Comparison of ENCODE assay signal across 30 cellular contexts in genomic region chr2:171792922-171793580, GRCh38.
DNase-seq lines count a peak whose midpoint lies in the region; ATAC-seq and TF ChIP-seq lines count a peak whose summit lies in the region.
"Had no signal": no experiment of that assay in that cellular context is flagged by ENCODE, and none has a peak within 500 bp of the region (broad histone marks: within the 10 kb centered on the region; RNA-seq: fewer than 3 reads in every experiment).

No MANE protein-coding gene starts in this region.

- H3K9me3 Mint-ChIP-seq in activated T-cell treated with anti-CD3 and anti-CD28 coated beads, Interleukin-2, amount 50 U/mL, for 72 hours = no peaks in the 10 kb centered on the region
- no peaks in the 10 kb centered on the region for H3K9me3 Mint-ChIP-seq in activated T-cell treated with anti-CD3 and anti-CD28 coated beads, Interleukin-2, amount 50 U/mL, for 4 hours
- H3K9me3 Mint-ChIP-seq: activated naive CD4-positive, alpha-beta T cell treated with anti-CD3 and anti-CD28 coated beads, Interleukin-2, amount 50 U/mL, for 72 hours; activated T-helper 2 cell treated with anti-CD3 and anti-CD28 coated beads, Interferon-gamma antibody, Interleukin-2, Interleukin-4, amounts not matched to agents 10 μg/mL and 5 μg/mL and 100 μg/mL, durations not matched to agents 14 hours and 24 hours and 36 hours; CD4-positive, alpha-beta memory T cell; nephron progenitor cell; stimulated activated naive CD8-positive, alpha-beta T cell treated with anti-CD3 and anti-CD28 coated beads, Interleukin-15, Interleukin-2, amounts not matched to agents 100 ng/mL and 50 ng/mL, for 24 hours had no signal

- no peak for TF ChIP-seq POLR2A in body of pancreas (IDR thresholded peaks at IDR 0.05)

- H3K27ac Mint-ChIP-seq in activated T-cell treated with anti-CD3 and anti-CD28 coated beads, Interleukin-2, amount 50 U/mL, for 72 hours = peak overlapping the region; percentile 68
- H3K27ac Mint-ChIP-seq: activated T-helper 2 cell treated with anti-CD3 and anti-CD28 coated beads, Interferon-gamma antibody, Interleukin-2, Interleukin-4, amounts not matched to agents 10 μg/mL and 5 μg/mL and 100 μg/mL, durations not matched to agents 14 hours and 24 hours and 36 hours; nephron progenitor cell; stimulated activated naive CD8-positive, alpha-beta T cell treated with anti-CD3 and anti-CD28 coated beads, Interleukin-15, Interleukin-2, amounts not matched to agents 100 ng/mL and 50 ng/mL, for 24 hours had no signal

- H3K27me3 ChIP-seq in body of pancreas = no peaks in the 10 kb centered on the region
- H3K27me3 ChIP-seq: colonic mucosa had no signal

- intact Hi-C loops in body of pancreas (cut with DNase I) = no loop called here

- peak overlapping the region; percentile 20 for H3K27ac ChIP-seq in mesodermal cell (ENCODE audit: low read depth, low read length, severe bottlenecking)
- no peak overlapping the region for H3K27ac ChIP-seq in body of pancreas
- H3K27ac ChIP-seq: A549, colonic mucosa, epithelial cell of prostate, RWPE1, thoracic aorta had no signal

- 28 to 43% methylated on average over 2 of the region's 4 CpGs for WGBS in mesodermal cell (ENCODE audit: insufficient coverage in 2 of 2), 2 experiments
- WGBS in body of pancreas, 2 donors = 79 to 82% methylated on average over 4 of the region's 4 CpGs

- ATAC-seq in activated T-cell treated with anti-CD3 and anti-CD28 coated beads, Interleukin-2, amount 50 U/mL, for 72 hours (replicated peaks in 1 of 2) = no peak
- ATAC-seq in activated T-cell treated with anti-CD3 and anti-CD28 coated beads, Interleukin-2, amount 50 U/mL, for 4 hours = no peak
- ATAC-seq in HG03521 (IDR thresholded peaks at IDR 0.05; ENCODE audit: unreplicated experiment) (no peak), body of pancreas (no peak)
- ATAC-seq: A549; activated naive CD4-positive, alpha-beta T cell treated with anti-CD3 and anti-CD28 coated beads, Interleukin-2, amount 50 U/mL, for 72 hours; right cardiac atrium had no signal

- H3K36me3 ChIP-seq in mesodermal cell (ENCODE audit: control insufficient read depth, insufficient read depth, low read length) (no peaks in the 10 kb centered on the region), body of pancreas (replicated peaks in 1 of 2; ENCODE audit: insufficient read depth in 1 of 2, low read depth in 2 of 2) (no peaks in the 10 kb centered on the region)
- H3K36me3 ChIP-seq: colonic mucosa had no signal

- H3K4me3 ChIP-seq in mesodermal cell (ENCODE audit: extremely low read depth, insufficient read depth, low read length, poor library complexity, severe bottlenecking) (no peak overlapping the region), body of pancreas (no peak overlapping the region)
- H3K4me3 ChIP-seq: A549, colonic mucosa, lung, smooth muscle cell, thoracic aorta had no signal

- peaks cover 16% of the 10 kb centered on the region for H3K4me1 ChIP-seq in mesodermal cell (ENCODE audit: control insufficient read depth, insufficient read depth, low read length, poor library complexity, severe bottlenecking)
- no peaks in the 10 kb centered on the region for H3K4me1 ChIP-seq in body of pancreas
- H3K4me1 ChIP-seq: colonic mucosa had no signal

- peaks cover 17% of the 10 kb centered on the region for H3K4me1 Mint-ChIP-seq in activated T-cell treated with anti-CD3 and anti-CD28 coated beads, Interleukin-2, amount 50 U/mL, for 72 hours (ENCODE audit: low read depth)
- peaks cover 11% of the 10 kb centered on the region for H3K4me1 Mint-ChIP-seq in activated T-cell treated with anti-CD3 and anti-CD28 coated beads, Interleukin-2, amount 50 U/mL, for 4 hours (ENCODE audit: low read depth)

- no peaks in the 10 kb centered on the region for H3K27me3 Mint-ChIP-seq in activated T-cell treated with anti-CD3 and anti-CD28 coated beads, Interleukin-2, amount 50 U/mL, for 72 hours (ENCODE audit: low read depth)
- no peaks in the 10 kb centered on the region for H3K27me3 Mint-ChIP-seq in activated T-cell treated with anti-CD3 and anti-CD28 coated beads, Interleukin-2, amount 50 U/mL, for 4 hours (ENCODE audit: low read depth)
- H3K27me3 Mint-ChIP-seq: CD4-positive, alpha-beta memory T cell; stimulated activated naive CD8-positive, alpha-beta T cell treated with anti-CD3 and anti-CD28 coated beads, Interleukin-15, Interleukin-2, amounts not matched to agents 100 ng/mL and 50 ng/mL, for 24 hours had no signal

- in situ Hi-C loops in SK-MEL-5 (cut with HindIII; ENCODE audit: low pct_unique_long_range_greater_than_20kb, low sequenced_read_pairs) = no loop called here

- peaks cover 0 to 14% of the 10 kb centered on the region in 2 donors for H3K36me3 Mint-ChIP-seq in activated T-cell treated with anti-CD3 and anti-CD28 coated beads, Interleukin-2, amount 50 U/mL, for 72 hours (ENCODE audit: insufficient read depth in 2 of 2)
- H3K36me3 Mint-ChIP-seq in activated T-cell treated with anti-CD3 and anti-CD28 coated beads, Interleukin-2, amount 50 U/mL, for 4 hours (ENCODE audit: insufficient read depth) = peaks cover 26% of the 10 kb centered on the region

- no peak for DNase-seq in activated T-cell treated with anti-CD3 and anti-CD28 coated beads, Interleukin-2, amount 50 U/mL, for 72 hours
- DNase-seq in activated T-cell treated with anti-CD3 and anti-CD28 coated beads, Interleukin-2, amount 50 U/mL, for 4 hours = no peak
- DNase-seq in SK-MEL-5 (ENCODE audit: low read depth, low spot score) (peak; percentile 42), HUDEP-2 (lab: John Stamatoyannopoulos, UW; ENCODE audit: unreplicated experiment in 76 of 76) (no peak), body of pancreas (no peak)
- DNase-seq in central memory CD4-positive, alpha-beta T cell = no peak
- DNase-seq: activated CD4-positive, alpha-beta T cell treated with anti-CD3 and anti-CD28 coated beads, Interleukin-2, amount 50 U/mL, for 48 hours; activated CD4-positive, CD25-positive, alpha-beta regulatory T cell; activated CD8-positive, alpha-beta memory T cell treated with anti-CD3 and anti-CD28 coated beads, Interleukin-2, amount 50 U/mL, for 4 hours; AML-193; amygdala; CD4-positive, alpha-beta memory T cell; colonic mucosa; effector CD8-positive, alpha-beta T cell; hippocampal formation; Karpas-422; NCI-H1417; nephron progenitor cell; right cardiac atrium had no signal

- TF ChIP-seq CTCF in body of pancreas (IDR thresholded peaks at IDR 0.05) = no peak

- H3K9me3 ChIP-seq in mesodermal cell (ENCODE audit: control insufficient read depth, low read length) = no peaks in the 10 kb centered on the region
- H3K9me3 ChIP-seq in body of pancreas = no peaks in the 10 kb centered on the region
- H3K9me3 ChIP-seq: A549, colonic mucosa, thoracic aorta had no signal

- H3K4me3 Mint-ChIP-seq in activated T-cell treated with anti-CD3 and anti-CD28 coated beads, Interleukin-2, amount 50 U/mL, for 72 hours = no peak overlapping the region
- no peak overlapping the region for H3K4me3 Mint-ChIP-seq in activated T-cell treated with anti-CD3 and anti-CD28 coated beads, Interleukin-2, amount 50 U/mL, for 4 hours
- H3K4me3 Mint-ChIP-seq: CD4-positive, alpha-beta memory T cell; nephron progenitor cell; stimulated activated naive CD8-positive, alpha-beta T cell treated with anti-CD3 and anti-CD28 coated beads, Interleukin-15, Interleukin-2, amounts not matched to agents 100 ng/mL and 50 ng/mL, for 24 hours had no signal
